Comparison of ENCODE assay signal across 22 cellular contexts in genomic region chr1:222877854-222878253, GRCh38.
DNase-seq lines count a peak whose midpoint lies in the region; ATAC-seq, FAIRE-seq and TF ChIP-seq lines count a peak whose summit lies in the region.
"Had no signal": no experiment of that assay in that cellular context is flagged by ENCODE, and none has a peak within 500 bp of the region (broad histone marks: within the 10 kb centered on the region; RNA-seq: fewer than 3 reads in every experiment).

No MANE protein-coding gene starts in this region.

- TF ChIP-seq POLR2A in H54 (IDR thresholded peaks at IDR 0.05; ENCODE audit: low read depth, low read length) (no peak), spleen (IDR thresholded peaks at IDR 0.05) (no peak)

- no peak for ATAC-seq in GM18909 (IDR thresholded peaks at IDR 0.05; ENCODE audit: poor library complexity, unreplicated experiment)
- ATAC-seq: body of pancreas; CD8-positive, alpha-beta T cell; mucosa of descending colon had no signal

- H3K27me3 Mint-ChIP-seq in nephron progenitor cell (ENCODE audit: low read depth, poor library complexity) = no peaks in the 10 kb centered on the region

- H3K4me1 Mint-ChIP-seq in nephron progenitor cell = no peaks in the 10 kb centered on the region

- no peak for TF ChIP-seq CTCF in fibroblast of the aortic adventitia (IDR thresholded peaks at IDR 0.05; ENCODE audit: insufficient read depth, low read length)
- no peak for TF ChIP-seq CTCF in nephron progenitor cell (IDR thresholded peaks at IDR 0.05)
- TF ChIP-seq CTCF in spleen (IDR thresholded peaks at IDR 0.05 in 8 of 11, conservative IDR thresholded peaks at IDR 0.05 in 3 of 11) = no peak

- H3K4me1 ChIP-seq in spleen = no peaks in the 10 kb centered on the region
- H3K4me1 ChIP-seq: body of pancreas, colonic mucosa had no signal

- intact Hi-C loops in spleen (cut with DNase I; ENCODE audit: low total_unique reads) = no loop called here

- H3K4me3 Mint-ChIP-seq in nephron progenitor cell = no peak overlapping the region
- H3K4me3 Mint-ChIP-seq: CD8-positive, alpha-beta T cell had no signal

- no peaks in the 10 kb centered on the region for H3K27me3 ChIP-seq in spleen (replicated peaks in 1 of 7)
- H3K27me3 ChIP-seq: body of pancreas, colonic mucosa had no signal

- peaks cover 0 to 5% (median 0%) of the 10 kb centered on the region in 6 donors for H3K36me3 ChIP-seq in spleen
- H3K36me3 ChIP-seq: colonic mucosa, WERI-Rb-1 had no signal

- no peak overlapping the region for H3K4me3 ChIP-seq in fibroblast of the aortic adventitia (ENCODE audit: low read depth, low read length)
- no peak overlapping the region for H3K4me3 ChIP-seq in spleen
- H3K4me3 ChIP-seq: body of pancreas, colonic mucosa, mucosa of descending colon had no signal

- 80 to 91% (median 86%) methylated on average over 2 of the region's 2 CpGs for WGBS in spleen, 5 donors

- H3K9me3 Mint-ChIP-seq in nephron progenitor cell = peaks cover 23% of the 10 kb centered on the region

- peak overlapping the region in 4 of 8 donors; percentile 10 to 46 (median 44) for H3K27ac ChIP-seq in spleen
- H3K27ac ChIP-seq: body of pancreas, colonic mucosa, WERI-Rb-1 had no signal

- DNase-seq in H54 (ENCODE audit: insufficient read length, low spot score) (no peak), SK-MEL-5 (ENCODE audit: low read depth, low spot score) (peak; percentile 51), fibroblast of the aortic adventitia (ENCODE audit: low read depth) (peak; percentile 65), nephron progenitor cell (no peak), NCI-H82 (lab: John Stamatoyannopoulos, UW) (no peak), NCI-H2227 (lab: John Stamatoyannopoulos, UW; ENCODE audit: unreplicated experiment) (no peak), spleen (no peak)
- DNase-seq: activated CD4-positive, alpha-beta T cell treated with anti-CD3 and anti-CD28 coated beads, Interleukin-2, amount 50 U/mL, for 48 hours; activated gamma-delta T cell treated with Interleukin-2 at 50 U/mL for 16 hours; body of pancreas; CD8-positive, alpha-beta T cell; colonic mucosa; KBM-7; kidney glomerular epithelial cell; mucosa of descending colon; NCI-H1048; NCI-H2081 treated with DMSO at 0.1 percent for 48 hours; NCI-H524; OCI-M1; SIG-M5; WERI-Rb-1 had no signal

- H3K9me3 ChIP-seq in spleen = no peaks in the 10 kb centered on the region
- H3K9me3 ChIP-seq: body of pancreas, colonic mucosa, mucosa of descending colon had no signal

- peak; percentile 62 for FAIRE-seq in H54 (lab: Jason Lieb, UNC)

- in situ Hi-C loops in SK-MEL-5 (cut with HindIII; ENCODE audit: low pct_unique_long_range_greater_than_20kb, low sequenced_read_pairs) = no loop called here

- peak overlapping the region; percentile 8 for H3K27ac Mint-ChIP-seq in nephron progenitor cell
- H3K27ac Mint-ChIP-seq: CD8-positive, alpha-beta T cell had no signal

- H3K36me3 Mint-ChIP-seq in nephron progenitor cell (ENCODE audit: low read depth) = peaks cover 52% of the 10 kb centered on the region

Comparison
In these comparisons a context has a peak if more than half of its experiments do, and no peak if none do; other contexts are left out.
1. DNase-seq: peak in SK-MEL-5 (single experiment) and fibroblast of the aortic adventitia (single experiment); none in H54 (single experiment), nephron progenitor cell (single experiment), NCI-H82 (single experiment), NCI-H2227 (single experiment) and spleen (single experiment).